In genomic region chrX:105872921-105873320, GRCh38 we compare ENCODE assay signal across 1 cellular context.
TF ChIP-seq lines count a peak whose summit lies in the region.

No MANE protein-coding gene starts in this region.

TF ChIP-seq in HepG2, 621 proteins besides CTCF, POLR2A, EP300 and RAD21 (continued from another document):
- TF ChIP-seq HINFP (CRISPR knock-in tag; IDR thresholded peaks at IDR 0.05; ENCODE audit: low read depth) = no peak
- no peak for TF ChIP-seq ZNF30 (CRISPR knock-in tag; IDR thresholded peaks at IDR 0.05)
- TF ChIP-seq BRD4 (CRISPR knock-in tag; IDR thresholded peaks at IDR 0.05) = no peak
- TF ChIP-seq SP2 (CRISPR knock-in tag; IDR thresholded peaks at IDR 0.05) = no peak
- no peak for TF ChIP-seq ZNF235 (CRISPR knock-in tag; IDR thresholded peaks at IDR 0.05; ENCODE audit: borderline replicate concordance)
